In genomic region chr11:16871368-16871767, GRCh38 we compare ENCODE assay signal across 12 cellular contexts.
"Had no signal": no experiment of that assay in that cellular context is flagged by ENCODE, and none has a peak within 500 bp of the region (broad histone marks: within the 10 kb centered on the region; RNA-seq: fewer than 3 reads in every experiment).

No MANE protein-coding gene starts in this region.

- ATAC-seq: left lobe of liver had no signal

- H3K4me3 Mint-ChIP-seq: activated naive CD4-positive, alpha-beta T cell treated with anti-CD3 and anti-CD28 coated beads, Interleukin-2, amount 50 U/mL, for 24 hours; memory B cell; neural progenitor cell had no signal

- H3K36me3 Mint-ChIP-seq: memory B cell had no signal

- H3K9me3 Mint-ChIP-seq: activated naive CD4-positive, alpha-beta T cell treated with anti-CD3 and anti-CD28 coated beads, Interleukin-2, amount 50 U/mL, for 24 hours; memory B cell; neural progenitor cell had no signal

- H3K27me3 ChIP-seq: brain microvascular endothelial cell, neural progenitor cell, thyroid gland had no signal

- H2AFZ ChIP-seq: neural progenitor cell, parathyroid adenoma had no signal

- H3K27me3 Mint-ChIP-seq: memory B cell had no signal

- H3K27ac Mint-ChIP-seq: activated naive CD4-positive, alpha-beta T cell treated with anti-CD3 and anti-CD28 coated beads, Interleukin-2, amount 50 U/mL, for 24 hours; memory B cell; neural progenitor cell had no signal

- H3K36me3 ChIP-seq: brain microvascular endothelial cell, neural progenitor cell, thyroid gland had no signal

- H3K4me2 ChIP-seq: neural progenitor cell had no signal

- H3K27ac ChIP-seq: brain microvascular endothelial cell, neural progenitor cell, parathyroid adenoma, SK-N-MC, thyroid gland had no signal

- H3K9ac ChIP-seq: neural progenitor cell, parathyroid adenoma had no signal

- H3K79me2 ChIP-seq: parathyroid adenoma had no signal

- H3K9me3 ChIP-seq: thyroid gland had no signal

- H3K4me1 ChIP-seq: parathyroid adenoma had no signal

- DNase-seq: activated CD4-positive, alpha-beta T cell treated with anti-CD3 and anti-CD28 coated beads, Interleukin-2, amount 50 U/mL, for 1 hour; brain microvascular endothelial cell; cerebellar nuclear complex; glutamatergic neuron; T-helper 2 cell; thyroid gland had no signal

- H3K4me3 ChIP-seq: neural progenitor cell, SK-N-MC, thyroid gland had no signal
